Comparison of ENCODE assay signal across 24 cellular contexts in the genomic region with DNA sequence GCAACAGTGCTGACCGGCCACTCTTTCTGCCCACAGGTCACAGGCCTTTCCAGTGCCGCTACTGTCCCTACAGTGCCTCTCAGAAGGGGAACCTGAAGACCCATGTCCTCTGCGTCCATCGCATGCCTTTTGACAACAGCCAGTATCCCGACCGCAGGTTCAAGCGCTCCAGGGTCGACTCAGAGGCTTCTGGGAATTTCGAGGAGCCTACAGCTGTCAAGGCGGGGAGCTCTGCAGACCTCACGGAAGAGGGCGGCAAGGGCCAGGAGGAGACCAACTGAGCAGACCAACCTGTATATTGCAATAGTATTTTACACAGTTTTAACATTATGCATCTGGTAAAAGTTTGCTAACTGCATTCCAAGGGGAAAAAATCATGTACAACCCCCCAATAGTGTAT.
"Had no signal": no experiment of that assay in that cellular context is flagged by ENCODE, and none has a peak within 500 bp of the region (broad histone marks: within the 10 kb centered on the region; RNA-seq: fewer than 3 reads in every experiment).

No MANE protein-coding gene starts in this region.

- H3K9me3 ChIP-seq: left lung, upper lobe of left lung had no signal

- H3K4me1 ChIP-seq: foreskin keratinocyte, left lung, parathyroid adenoma, upper lobe of left lung had no signal

- H3K9ac ChIP-seq: parathyroid adenoma had no signal

- H3K79me2 ChIP-seq: parathyroid adenoma had no signal

- H3K4me3 Mint-ChIP-seq: activated CD4-positive, alpha-beta T cell treated with anti-CD3 and anti-CD28 coated beads, Interleukin-2, amount 10 ng/mL, durations not matched to agents 7 days and 5 days; activated CD8-positive, alpha-beta T cell treated with anti-CD3 and anti-CD28 coated beads for 36 hours; activated naive CD4-positive, alpha-beta T cell treated with anti-CD3 and anti-CD28 coated beads, Interleukin-2, amount 50 U/mL, for 24 hours; activated T-helper 1 cell treated with anti-CD3 and anti-CD28 coated beads, Interleukin-12 subunit alpha, Interleukin-12 subunit beta, Interleukin-2, Interleukin-4 antibody, amounts not matched to agents 30 ng/mL and 10 ng/mL and 1 ng/mL, durations not matched to agents 14 hours and 24 hours and 36 hours; dendritic cell treated with granulocyte-macrophage colony-stimulating factor and Interleukin-4, amounts not matched to agents 40 ng/mL and 50 ng/mL, for 4 days; immature natural killer cell; naive thymus-derived CD8-positive, alpha-beta T cell had no signal

- H3K36me3 Mint-ChIP-seq: activated naive CD4-positive, alpha-beta T cell treated with anti-CD3 and anti-CD28 coated beads, Interleukin-2, amount 50 U/mL, for 24 hours; immature natural killer cell; naive thymus-derived CD8-positive, alpha-beta T cell had no signal

- H3K4me3 ChIP-seq: left lung, lung, upper lobe of left lung had no signal

- H3K4me1 Mint-ChIP-seq: activated CD4-positive, alpha-beta T cell treated with anti-CD3 and anti-CD28 coated beads, Interleukin-2, amount 10 ng/mL, durations not matched to agents 7 days and 5 days; activated naive CD4-positive, alpha-beta T cell treated with anti-CD3 and anti-CD28 coated beads, Interleukin-2, amount 50 U/mL, for 24 hours; immature natural killer cell; naive thymus-derived CD8-positive, alpha-beta T cell had no signal

- H3K27me3 ChIP-seq: brain microvascular endothelial cell, foreskin keratinocyte, upper lobe of left lung had no signal

- H3K27ac ChIP-seq: brain microvascular endothelial cell, foreskin keratinocyte, left lung, parathyroid adenoma, upper lobe of left lung had no signal

- DNase-seq: activated CD4-positive, alpha-beta T cell treated with anti-CD3 and anti-CD28 coated beads, Interleukin-2, amount 10 ng/mL, durations not matched to agents 7 days and 5 days; activated CD4-positive, CD25-positive, alpha-beta regulatory T cell treated with anti-CD3 and anti-CD28 coated beads, Interleukin-2, amount 50 U/mL, for 72 hours; activated CD8-positive, alpha-beta T cell treated with anti-CD3 and anti-CD28 coated beads for 36 hours; activated gamma-delta T cell; aorta; brain microvascular endothelial cell; caudate nucleus; effector CD4-positive, alpha-beta T cell; erythroblast; foreskin keratinocyte; immature natural killer cell; left lung; naive thymus-derived CD8-positive, alpha-beta T cell; nucleus accumbens; stimulated activated CD4-positive, alpha-beta T cell treated with anti-CD3 and anti-CD28 coated beads, Interleukin-12 subunit alpha, Interleukin-12 subunit beta, amount 100 ng/mL, for 4 hours; stimulated activated CD4-positive, alpha-beta T cell treated with anti-CD3 and anti-CD28 coated beads, Interleukin-4, amount 100 ng/mL, for 4 hours; stimulated activated naive CD8-positive, alpha-beta T cell treated with anti-CD3 and anti-CD28 coated beads, Interleukin-15, Interleukin-2, amounts not matched to agents 100 U/mL and 50 U/mL, for 24 hours; T-helper 2 cell; upper lobe of left lung had no signal

- H3K36me3 ChIP-seq: brain microvascular endothelial cell, left lung, upper lobe of left lung had no signal

- ATAC-seq: activated CD8-positive, alpha-beta T cell treated with anti-CD3 and anti-CD28 coated beads for 36 hours; foreskin keratinocyte; left lung; naive thymus-derived CD8-positive, alpha-beta T cell; stimulated activated naive CD8-positive, alpha-beta T cell treated with anti-CD3 and anti-CD28 coated beads, Interleukin-15, Interleukin-2, amounts not matched to agents 100 U/mL and 50 U/mL, for 24 hours had no signal

- H3K27ac Mint-ChIP-seq: activated CD4-positive, alpha-beta T cell treated with anti-CD3 and anti-CD28 coated beads, Interleukin-2, amount 10 ng/mL, durations not matched to agents 7 days and 5 days; activated CD8-positive, alpha-beta T cell treated with anti-CD3 and anti-CD28 coated beads for 36 hours; activated naive CD4-positive, alpha-beta T cell treated with anti-CD3 and anti-CD28 coated beads, Interleukin-2, amount 50 U/mL, for 24 hours; activated T-helper 1 cell treated with anti-CD3 and anti-CD28 coated beads, Interleukin-12 subunit alpha, Interleukin-12 subunit beta, Interleukin-2, Interleukin-4 antibody, amounts not matched to agents 30 ng/mL and 10 ng/mL and 1 ng/mL, durations not matched to agents 14 hours and 24 hours and 36 hours; dendritic cell treated with granulocyte-macrophage colony-stimulating factor and Interleukin-4, amounts not matched to agents 40 ng/mL and 50 ng/mL, for 4 days; immature natural killer cell had no signal

- H3K9me3 Mint-ChIP-seq: activated CD4-positive, alpha-beta T cell treated with anti-CD3 and anti-CD28 coated beads, Interleukin-2, amount 10 ng/mL, durations not matched to agents 7 days and 5 days; activated CD8-positive, alpha-beta T cell treated with anti-CD3 and anti-CD28 coated beads for 36 hours; activated naive CD4-positive, alpha-beta T cell treated with anti-CD3 and anti-CD28 coated beads, Interleukin-2, amount 50 U/mL, for 24 hours; activated T-helper 1 cell treated with anti-CD3 and anti-CD28 coated beads, Interleukin-12 subunit alpha, Interleukin-12 subunit beta, Interleukin-2, Interleukin-4 antibody, amounts not matched to agents 30 ng/mL and 10 ng/mL and 1 ng/mL, durations not matched to agents 14 hours and 24 hours and 36 hours; dendritic cell treated with granulocyte-macrophage colony-stimulating factor and Interleukin-4, amounts not matched to agents 40 ng/mL and 50 ng/mL, for 4 days; immature natural killer cell; naive thymus-derived CD8-positive, alpha-beta T cell had no signal
